8 cellular contexts compared by ENCODE assay signal in the genomic region with DNA sequence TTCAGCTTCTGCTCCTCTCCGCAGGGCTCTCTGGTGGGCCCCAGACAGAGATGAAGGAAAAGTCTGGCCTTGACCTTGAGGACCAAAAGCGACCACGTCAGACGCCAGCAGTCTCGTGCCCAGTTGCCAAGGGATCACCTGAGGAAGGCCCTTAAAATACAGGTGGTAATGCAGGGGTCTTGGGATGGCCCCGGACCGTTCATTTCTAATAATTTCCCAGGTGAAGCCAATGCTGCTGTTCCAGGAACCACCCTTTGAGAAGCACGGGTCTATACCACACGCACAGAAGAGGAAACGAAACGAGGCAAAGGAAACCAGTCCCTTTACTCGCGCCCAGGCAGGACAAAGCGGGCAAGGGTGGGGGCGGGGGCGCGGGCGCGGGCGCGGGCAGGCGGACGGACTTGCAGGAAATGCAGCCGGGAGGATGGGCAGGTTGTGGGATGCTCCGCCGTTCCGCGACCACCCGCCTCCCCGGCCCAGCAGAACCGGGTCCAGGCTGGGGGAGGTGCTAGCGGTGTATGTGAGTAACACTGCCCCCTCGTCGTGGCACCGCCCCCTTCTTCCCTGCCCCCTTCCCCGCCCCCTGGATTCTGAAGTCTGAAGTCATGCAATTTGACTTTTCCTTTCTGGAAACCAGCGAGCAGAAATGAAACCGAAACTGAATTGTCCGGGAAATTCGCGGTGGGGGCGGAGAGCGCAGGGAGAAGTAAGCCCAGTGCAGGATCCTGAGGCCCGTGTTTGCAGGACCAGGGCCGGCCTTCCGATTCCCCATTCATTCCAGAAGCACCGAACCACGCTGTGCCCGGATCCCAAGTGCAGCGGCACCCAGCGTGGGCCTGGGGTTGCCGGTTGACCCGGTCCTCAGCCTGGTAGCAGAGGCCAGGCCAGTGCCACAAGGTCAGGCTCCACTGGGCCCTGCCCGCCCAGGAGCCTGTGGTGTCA. TPM values are rescaled to one million over a fixed set of nuclear protein-coding genes. Genes with fewer than 3 reads are reported as not detected.
DNase-seq lines count a peak whose midpoint lies in the region; ATAC-seq and TF ChIP-seq lines count a peak whose summit lies in the region.

No MANE protein-coding gene starts in this region.

- H3K4me3 ChIP-seq in BLaER1 treated with 17β-estradiol and CSF1 and Interleukin-3, amounts not matched to agents 10 nM and 100 nM: peak overlapping the region; percentile 41 to 74 (median 64)
- H3K4me3 ChIP-seq in HUES64 (ENCODE audit: low read length): peak overlapping the region; percentile 74
- H3K4me3 ChIP-seq in neuron (ENCODE audit: low read length): peak overlapping the region; percentile 52
- peak overlapping the region; percentile 96 for H3K4me3 ChIP-seq in thoracic aorta

- H3K27ac ChIP-seq in BLaER1 treated with 17β-estradiol and CSF1 and Interleukin-3, amounts not matched to agents 10 nM and 100 nM: peak overlapping the region; percentile 42 to 88 (median 84); a peak in 21 of 22 replicates
- H3K27ac ChIP-seq in HUES64 (ENCODE audit: low read depth, low read length) (peak overlapping the region; percentile 60; the same call in 1 of the 2 replicates), thoracic aorta (peak overlapping the region; percentile 85)

- DNase-seq in SIG-M5 treated with dmso at 0.1 percent for 504 hours (lab: John Stamatoyannopoulos, UW; ENCODE audit: unreplicated experiment) (peak; percentile 83), germinal center (ENCODE audit: low spot score) (peak; percentile 61), thoracic aorta (ENCODE audit: low spot score) (peak; percentile 70)
- DNase-seq in activated naive CD4-positive, alpha-beta T cell treated with anti-CD3 and anti-CD28 coated beads, Interleukin-2, amount 50 U/mL, for 16 hours: peak; percentile 47

- H3K9ac ChIP-seq in BLaER1 treated with 17β-estradiol and CSF1 and Interleukin-3, amounts not matched to agents 10 nM and 100 nM: peak overlapping the region; percentile 32 to 86 (median 81); a peak in 21 of 22 replicates
- peak overlapping the region; percentile 60 for H3K9ac ChIP-seq in HUES64 (ENCODE audit: low read depth, low read length)

- peaks cover 40 to 56% (median 52%) of the 10 kb centered on the region in 10 experiments for H3K4me1 ChIP-seq in BLaER1 treated with 17β-estradiol and CSF1 and Interleukin-3, amounts not matched to agents 10 nM and 100 nM
- H3K4me1 ChIP-seq in HUES64 (ENCODE audit: insufficient read depth, low read length) (peaks cover 10% of the 10 kb centered on the region), neuron (ENCODE audit: insufficient read depth, low read length) (no peaks in the 10 kb centered on the region), thoracic aorta (ENCODE audit: control insufficient read depth in 1 of 2, low read depth in 2 of 2) (peaks cover 7 to 13% of the 10 kb centered on the region in 2 donors)

- 12% methylated on average over 48 of the region's 54 CpGs for WGBS in HUES64

- peaks cover 7 to 14% (median 13%) of the 10 kb centered on the region in 11 experiments; a peak in 20 of 22 replicates for H3K9me3 ChIP-seq in BLaER1 treated with 17β-estradiol and CSF1 and Interleukin-3, amounts not matched to agents 10 nM and 100 nM (replicated peaks in 1 of 11)
- no peaks in the 10 kb centered on the region for H3K9me3 ChIP-seq in HUES64 (ENCODE audit: insufficient read depth, low read depth, low read length)
- no peaks in the 10 kb centered on the region for H3K9me3 ChIP-seq in neuron (ENCODE audit: low read length)
- H3K9me3 ChIP-seq in thoracic aorta: no peaks in the 10 kb centered on the region

- no peaks in the 10 kb centered on the region for H3K27me3 ChIP-seq in BLaER1 treated with 17β-estradiol and CSF1 and Interleukin-3, amounts not matched to agents 10 nM and 100 nM
- H3K27me3 ChIP-seq in HUES64 (ENCODE audit: insufficient read depth, low read length) (peaks cover 31% of the 10 kb centered on the region), neuron (ENCODE audit: insufficient read depth, low read length) (no peaks in the 10 kb centered on the region), thoracic aorta (replicated peaks; ENCODE audit: insufficient read depth) (no peaks in the 10 kb centered on the region)

- no peak for TF ChIP-seq CTCF in thoracic aorta (IDR thresholded peaks at IDR 0.05)

- H2AFZ ChIP-seq in neuron (ENCODE audit: low read depth, low read length): peak overlapping the region; percentile 83

- no peaks in the 10 kb centered on the region for H3K36me3 ChIP-seq in BLaER1 treated with 17β-estradiol and CSF1 and Interleukin-3, amounts not matched to agents 10 nM and 100 nM
- H3K36me3 ChIP-seq in HUES64 (ENCODE audit: insufficient read depth, low read length) (no peaks in the 10 kb centered on the region), neuron (ENCODE audit: insufficient read depth, low read length) (no peaks in the 10 kb centered on the region), thoracic aorta (no peaks in the 10 kb centered on the region)

- H3K4me2 ChIP-seq in BLaER1 treated with 17β-estradiol and CSF1 and Interleukin-3, amounts not matched to agents 10 nM and 100 nM: peak overlapping the region; percentile 92 to 99 (median 95)

- ATAC-seq in GM19397 (IDR thresholded peaks at IDR 0.05; ENCODE audit: unreplicated experiment) (peak; percentile 82), thoracic aorta (ENCODE audit: insufficient number of reproducible peaks, low FRiP score, low read depth) (peak; percentile 95)

- H4K20me1 ChIP-seq in BLaER1 treated with 17β-estradiol and CSF1 and Interleukin-3, amounts not matched to agents 10 nM and 100 nM: no peaks in the 10 kb centered on the region

RNA-seq across cellular contexts. Expression of a gene that starts 5.8 kb away (rescaled TPM):
- polyA plus RNA-seq in HUES64 (2013, experiment 1 of 2): 2.8 TPM
- 2.5 TPM for polyA plus RNA-seq in HUES64 (2013, experiment 2 of 2)
- total RNA-seq in thoracic aorta: 10 to 100 TPM; 60.0 to 79.9 TPM

RNA-seq across cellular contexts. Expression of a gene that starts 58.4 kb away (rescaled TPM):
- polyA plus RNA-seq in HUES64 (2013, experiment 1 of 2): 1.3 TPM
- polyA plus RNA-seq in HUES64 (2013, experiment 2 of 2): 1.8 TPM
- total RNA-seq in thoracic aorta: 10 to 100 TPM; 22.4 to 22.9 TPM

Comparison
In these comparisons a context has a peak if more than half of its experiments do, and no peak if none do; other contexts are left out.
1. Peak in every context shown above with its lines: DNase-seq, ATAC-seq, H3K4me3 ChIP-seq and H3K27ac ChIP-seq.